In genomic region chr3:37443363-37444035, GRCh38 we compare ENCODE assay signal across 22 cellular contexts. TPM values are rescaled to one million over a fixed set of nuclear protein-coding genes. Genes with fewer than 3 reads are reported as not detected.
A peak's percentile ranks its signal among the peaks of the same experiment; 100 is the strongest.
DNase-seq lines count a peak whose midpoint lies in the region; ATAC-seq, FAIRE-seq and TF ChIP-seq lines count a peak whose summit lies in the region.
"Had no signal": no experiment of that assay in that cellular context is flagged by ENCODE, and none has a peak within 500 bp of the region (broad histone marks: within the 10 kb centered on the region; RNA-seq: fewer than 3 reads in every experiment).

No MANE protein-coding gene starts in this region.

- H3K9me3 Mint-ChIP-seq in MCF 10A (ENCODE audit: unreplicated experiment), result no peaks in the 10 kb centered on the region
- H3K9me3 Mint-ChIP-seq: CD8-positive, alpha-beta T cell had no signal

- H3K27me3 Mint-ChIP-seq in MCF 10A (ENCODE audit: insufficient read depth, unreplicated experiment), result peaks cover 14% of the 10 kb centered on the region

- ATAC-seq in left lung, result peak; percentile 93
- no peak for ATAC-seq in GM21447 (IDR thresholded peaks at IDR 0.05; ENCODE audit: unreplicated experiment)
- ATAC-seq: CD8-positive, alpha-beta T cell had no signal

- H3K4me1 Mint-ChIP-seq in MCF 10A (ENCODE audit: insufficient read depth, unreplicated experiment), result peaks cover 4% of the 10 kb centered on the region

- H3K27me3 ChIP-seq in breast epithelium (peaks cover 0 to 2% of the 10 kb centered on the region in 2 donors), mammary epithelial cell (ENCODE audit: insufficient read depth, low read length) (no peaks in the 10 kb centered on the region), left lung (peaks cover 0 to 8% of the 10 kb centered on the region in 2 donors)

- H3K9ac ChIP-seq in mammary epithelial cell (ENCODE audit: insufficient read depth, low read length), result no peak overlapping the region

- in situ Hi-C loops in mammary epithelial cell (cut with MboI; ENCODE audit: low sequenced_read_pairs in 2 of 2), result no loop called here

- BruUV-seq in MCF 10A (replicated peaks; lab: Mats Ljungman, UMichigan) (no TSS peak), mammary epithelial cell (replicated peaks; lab: Mats Ljungman, UMichigan) (no TSS peak)

- DNase-seq in MCF 10A (ENCODE audit: unreplicated experiment) (peak; percentile 14), breast epithelium (ENCODE audit: low spot score in 2 of 2) (no peak), mammary epithelial cell (peak; percentile 17), left lung (peak in 1 of 2 donors; percentile 43), urothelium cell line (ENCODE audit: low spot score) (peak; percentile 41), NAMALWA (ENCODE audit: low spot score) (no peak), H54 (ENCODE audit: insufficient read length, low spot score) (no peak)
- DNase-seq: CD8-positive, alpha-beta T cell; NCI-H1436; NCI-H2029; NCI-H2171; NCI-H446; NCI-H69; NK-92 treated with Interleukin-12 subunit alpha and Interleukin-12 subunit beta, amount 100 ng/mL, for 24 hours; OCI-M1; RPMI8226 had no signal

- no peak overlapping the region for H3K27ac ChIP-seq in breast epithelium
- no peak overlapping the region for H3K27ac ChIP-seq in mammary epithelial cell (ENCODE audit: insufficient read depth, low read depth, low read length)
- no peak overlapping the region for H3K27ac ChIP-seq in left lung
- H3K27ac ChIP-seq: 22Rv1, HL-60, SJSA1 had no signal

- no peaks in the 10 kb centered on the region for H4K20me1 ChIP-seq in mammary epithelial cell (ENCODE audit: insufficient read depth, low read length)

- H3K4me3 ChIP-seq in breast epithelium (no peak overlapping the region), mammary epithelial cell (replicated peaks in 1 of 3; ENCODE audit: insufficient read depth in 1 of 3, low read depth in 2 of 3, low read length in 3 of 3) (no peak overlapping the region), left lung (no peak overlapping the region)
- H3K4me3 ChIP-seq: SJSA1 had no signal

- H2AFZ ChIP-seq in mammary epithelial cell (ENCODE audit: low read depth, low read length), result no peak overlapping the region

- no peak overlapping the region for H3K4me2 ChIP-seq in mammary epithelial cell (ENCODE audit: insufficient read depth, low read depth, low read length)

- TF ChIP-seq POLR2A in breast epithelium (IDR thresholded peaks at IDR 0.05) (no peak), H54 (IDR thresholded peaks at IDR 0.05; ENCODE audit: low read depth, low read length) (no peak)

- no peaks in the 10 kb centered on the region for H3K79me2 ChIP-seq in mammary epithelial cell (ENCODE audit: insufficient read depth, low read length)

- intact Hi-C loops in MCF 10A (cut with micrococcal nuclease) (no loop called here), breast epithelium (cut with DNase I; ENCODE audit: low total_unique reads) (no loop called here), mammary epithelial cell (cut with micrococcal nuclease) (no loop called here), left lung (cut with DNase I) (no loop called here)

- H3K4me1 ChIP-seq in breast epithelium, result no peaks in the 10 kb centered on the region
- no peaks in the 10 kb centered on the region for H3K4me1 ChIP-seq in mammary epithelial cell (ENCODE audit: insufficient read depth, low read length)
- H3K4me1 ChIP-seq in left lung, result no peaks in the 10 kb centered on the region
- H3K4me1 ChIP-seq: SJSA1 had no signal

- WGBS in mammary epithelial cell (ENCODE audit: low coverage, missing lambda C conversion rate), result 84% methylated on average over 13 of the region's 13 CpGs

- dilution Hi-C loops in mammary epithelial cell (cut with HindIII; ENCODE audit: low sequenced_read_pairs), result no loop called here

- no peaks in the 10 kb centered on the region for H3K36me3 Mint-ChIP-seq in MCF 10A (ENCODE audit: insufficient read depth, unreplicated experiment)
- H3K36me3 Mint-ChIP-seq: CD8-positive, alpha-beta T cell had no signal

- CTCF ChIA-PET in MCF 10A (lab: Yijun Ruan, JAX) (interaction anchor here (0.6 to 0.8 kb wide), 3 partner anchors 28 to 359 kb away, joined by 3 read pairs; no protein-coding TSS in a partner anchor), mammary epithelial cell (lab: Charles Lee; ENCODE audit: low non-redundant PET) (no interaction called here)

- H3K36me3 ChIP-seq in breast epithelium, result no peaks in the 10 kb centered on the region
- H3K36me3 ChIP-seq in mammary epithelial cell (ENCODE audit: insufficient read depth, low read length), result no peaks in the 10 kb centered on the region
- no peaks in the 10 kb centered on the region for H3K36me3 ChIP-seq in left lung
- H3K36me3 ChIP-seq: SJSA1 had no signal

- POLR2A ChIA-PET in MCF 10A (lab: Yijun Ruan, JAX), result no interaction called here

- H3K4me3 Mint-ChIP-seq in MCF 10A (ENCODE audit: unreplicated experiment), result no peak overlapping the region
- H3K4me3 Mint-ChIP-seq: CD8-positive, alpha-beta T cell had no signal

- H3K27ac Mint-ChIP-seq in MCF 10A (ENCODE audit: low read depth, unreplicated experiment), result no peak overlapping the region
- H3K27ac Mint-ChIP-seq: CD8-positive, alpha-beta T cell had no signal

- FAIRE-seq in urothelium cell line (lab: Jason Lieb, UNC) (peak; percentile 79), H54 (lab: Jason Lieb, UNC) (no peak)
- FAIRE-seq: HTR-8/SVneo had no signal

- TF ChIP-seq CTCF in MCF 10A (IDR thresholded peaks at IDR 0.05; ENCODE audit: unreplicated experiment), result no peak
- TF ChIP-seq CTCF in breast epithelium (IDR thresholded peaks at IDR 0.05), result no peak
- no peak for TF ChIP-seq CTCF in mammary epithelial cell (conservative IDR thresholded peaks at IDR 0.05 in 1 of 2, IDR thresholded peaks at IDR 0.05 in 1 of 2; ENCODE audit: extremely low read depth in 1 of 2, insufficient read depth in 1 of 2, low read depth in 1 of 2, low read length in 2 of 2)
- TF ChIP-seq CTCF in left lung (IDR thresholded peaks at IDR 0.05), result no peak

- H3K9me3 ChIP-seq in breast epithelium (no peaks in the 10 kb centered on the region), mammary epithelial cell (replicated peaks; ENCODE audit: insufficient read depth, low read length) (no peaks in the 10 kb centered on the region), left lung (no peaks in the 10 kb centered on the region)
- H3K9me3 ChIP-seq: SJSA1 had no signal

RNA-seq across cellular contexts. Expression of gene ITGA9, which starts 8.4 kb away (rescaled TPM):
- total RNA-seq in MCF 10A (2022), result 0.10 TPM in 1 of 2 replicates, not detected in the other
- total RNA-seq in breast epithelium, result 10 to 100 TPM; 12.1 to 20.3 (median 12.6) TPM
- 1 to 10 TPM in 1 of 2 donors, under 1 TPM in 1; 0.05 to 2.5 TPM for total RNA-seq in mammary epithelial cell
- 0.06 TPM for polyA plus RNA-seq in mammary epithelial cell
- not detected for polyA minus RNA-seq in mammary epithelial cell
- 10 to 100 TPM; 22.8 to 40.5 TPM for total RNA-seq in left lung
- total RNA-seq: CD8-positive, alpha-beta T cell had no signal
- polyA plus RNA-seq: BJ had no signal

Comparison
In these comparisons a context has a peak if more than half of its experiments do, and no peak if none do; other contexts are left out.
1. DNase-seq: peak in MCF 10A (single experiment), mammary epithelial cell (single experiment) and urothelium cell line (single experiment); none in breast epithelium (0 of 2), NAMALWA (single experiment) and H54 (single experiment).